21 cellular contexts compared by ENCODE assay signal in genomic region chr6:11681770-11682169, GRCh38.
"Had no signal": no experiment of that assay in that cellular context is flagged by ENCODE, and none has a peak within 500 bp of the region (broad histone marks: within the 10 kb centered on the region; RNA-seq: fewer than 3 reads in every experiment).

No MANE protein-coding gene starts in this region.

- ATAC-seq: activated CD8-positive, alpha-beta T cell treated with anti-CD3 and anti-CD28 coated beads for 36 hours; lower lobe of right lung; naive thymus-derived CD8-positive, alpha-beta T cell; sciatic nerve; stimulated activated naive B cell treated with anti-CD40 and anti-IgM and Interleukin-4, amounts not matched to agents 10 μg/mL and 1 μg/mL and 100 μg/mL, for 72 hours had no signal

- H3K27me3 Mint-ChIP-seq: activated CD8-positive, alpha-beta T cell treated with anti-CD3 and anti-CD28 coated beads for 36 hours; brain; stimulated activated naive B cell treated with anti-CD40 and anti-IgM and Interleukin-4, amounts not matched to agents 10 μg/mL and 1 μg/mL and 100 μg/mL, for 72 hours had no signal

- H3K4me2 ChIP-seq: smooth muscle cell had no signal

- H3K36me3 ChIP-seq: esophagus squamous epithelium, lower lobe of right lung, neutrophil, transverse colon, uterus had no signal

- H3K4me3 Mint-ChIP-seq: activated CD4-positive, alpha-beta T cell treated with anti-CD3 and anti-CD28 coated beads, Interleukin-2, amount 10 ng/mL, durations not matched to agents 7 days and 5 days; activated CD8-positive, alpha-beta T cell treated with anti-CD3 and anti-CD28 coated beads for 36 hours; activated naive CD4-positive, alpha-beta T cell treated with anti-CD3 and anti-CD28 coated beads, Interleukin-2, amount 50 U/mL, for 24 hours; activated T-helper 1 cell treated with anti-CD3 and anti-CD28 coated beads, Interleukin-12 subunit alpha, Interleukin-12 subunit beta, Interleukin-2, Interleukin-4 antibody, amounts not matched to agents 30 ng/mL and 10 ng/mL and 1 ng/mL, durations not matched to agents 14 hours and 24 hours and 36 hours; brain; naive thymus-derived CD8-positive, alpha-beta T cell; stimulated activated naive B cell treated with anti-CD40 and anti-IgM and Interleukin-4, amounts not matched to agents 10 μg/mL and 1 μg/mL and 100 μg/mL, for 72 hours had no signal

- H3K27me3 ChIP-seq: esophagus squamous epithelium, neutrophil, transverse colon, uterus had no signal

- H3K27ac Mint-ChIP-seq: activated CD4-positive, alpha-beta T cell treated with anti-CD3 and anti-CD28 coated beads, Interleukin-2, amount 10 ng/mL, durations not matched to agents 7 days and 5 days; activated CD8-positive, alpha-beta T cell treated with anti-CD3 and anti-CD28 coated beads for 36 hours; activated naive CD4-positive, alpha-beta T cell treated with anti-CD3 and anti-CD28 coated beads, Interleukin-2, amount 50 U/mL, for 24 hours; activated T-helper 1 cell treated with anti-CD3 and anti-CD28 coated beads, Interleukin-12 subunit alpha, Interleukin-12 subunit beta, Interleukin-2, Interleukin-4 antibody, amounts not matched to agents 30 ng/mL and 10 ng/mL and 1 ng/mL, durations not matched to agents 14 hours and 24 hours and 36 hours; brain; naive thymus-derived CD8-positive, alpha-beta T cell; stimulated activated naive B cell treated with anti-CD40 and anti-IgM and Interleukin-4, amounts not matched to agents 10 μg/mL and 1 μg/mL and 100 μg/mL, for 72 hours had no signal

- H3K27ac ChIP-seq: esophagus squamous epithelium, lower lobe of right lung, neutrophil, transverse colon, uterus had no signal

- H3K36me3 Mint-ChIP-seq: brain had no signal

- H3K4me3 ChIP-seq: esophagus squamous epithelium, lower lobe of right lung, smooth muscle cell, transverse colon, uterus had no signal

- DNase-seq: activated CD4-positive, alpha-beta T cell treated with anti-CD3 and anti-CD28 coated beads, Interleukin-2, amount 10 ng/mL, durations not matched to agents 7 days and 5 days; activated CD8-positive, alpha-beta T cell treated with anti-CD3 and anti-CD28 coated beads for 36 hours; activated gamma-delta T cell treated with Interleukin-2 at 50 U/mL for 16 hours; caudate nucleus; effector memory CD4-positive, alpha-beta T cell; esophagus squamous epithelium; kidney; lower lobe of right lung; mesendoderm; naive thymus-derived CD8-positive, alpha-beta T cell; stimulated activated CD4-positive, alpha-beta T cell treated with anti-CD3 and anti-CD28 coated beads, Interleukin-2, amount 100 ng/mL, for 48 hours; stimulated activated CD8-positive, alpha-beta memory T cell treated with anti-CD3 and anti-CD28 coated beads, Interleukin-4, amount 100 ng/mL, for 48 hours; stimulated activated naive B cell treated with anti-CD40 and anti-IgM and Interleukin-4, amounts not matched to agents 10 μg/mL and 1 μg/mL and 100 μg/mL, for 72 hours; transverse colon; uterus had no signal

- H3K4me1 Mint-ChIP-seq: activated CD4-positive, alpha-beta T cell treated with anti-CD3 and anti-CD28 coated beads, Interleukin-2, amount 10 ng/mL, durations not matched to agents 7 days and 5 days; activated naive CD4-positive, alpha-beta T cell treated with anti-CD3 and anti-CD28 coated beads, Interleukin-2, amount 50 U/mL, for 24 hours; brain; naive thymus-derived CD8-positive, alpha-beta T cell; stimulated activated naive B cell treated with anti-CD40 and anti-IgM and Interleukin-4, amounts not matched to agents 10 μg/mL and 1 μg/mL and 100 μg/mL, for 72 hours had no signal

- H3K4me1 ChIP-seq: esophagus squamous epithelium, lower lobe of right lung, uterus had no signal

- H3K9me3 ChIP-seq: esophagus squamous epithelium, lower lobe of right lung, neutrophil, uterus had no signal
